Comparison of ENCODE assay signal across 8 cellular contexts in genomic region chr1:23790696-23791433, GRCh38. TPM values are rescaled to one million over a fixed set of nuclear protein-coding genes. Genes with fewer than 3 reads are reported as not detected.
DNase-seq lines count a peak whose midpoint lies in the region; ATAC-seq and TF ChIP-seq lines count a peak whose summit lies in the region.

Gene LYPLA2, plus strand, starts transcription at chr1:23791145. Its CDS starts 1,538 bp downstream, at chr1:23792683.

- H3K27ac Mint-ChIP-seq in activated CD4-positive, alpha-beta T cell treated with anti-CD3 and anti-CD28 coated beads, Interleukin-2, amount 10 ng/mL, durations not matched to agents 24 days and 14 days = peak within 1 kb of the TSS; percentile 91

- intact Hi-C loops in activated CD4-positive, alpha-beta T cell treated with anti-CD3 and anti-CD28 coated beads, Interleukin-2, amount 10 ng/mL, durations not matched to agents 24 days and 14 days (cut with micrococcal nuclease) = loop anchor here (1.0 kb wide), 2 partner anchors 9 to 13 kb away; partner anchors contain the start of genes GALE and PITHD1
- intact Hi-C loops in colonic mucosa (cut with DNase I) = no loop called here
- intact Hi-C loops in left colon (cut with DNase I, micrococcal nuclease) = no loop called here

- peak within 1 kb of the TSS; percentile 92 for H3K4me3 Mint-ChIP-seq in activated CD4-positive, alpha-beta T cell treated with anti-CD3 and anti-CD28 coated beads, Interleukin-2, amount 10 ng/mL, durations not matched to agents 24 days and 14 days

- H3K27ac ChIP-seq in colonic mucosa = peak within 1 kb of the TSS; percentile 42

- H3K36me3 Mint-ChIP-seq in activated CD4-positive, alpha-beta T cell treated with anti-CD3 and anti-CD28 coated beads, Interleukin-2, amount 10 ng/mL, durations not matched to agents 24 days and 14 days (ENCODE audit: low read depth) = peaks cover 55% of the 10 kb centered on the region

- H3K9ac ChIP-seq in colonic mucosa (ENCODE audit: low read depth in 2 of 2, low read length in 2 of 2) = peak within 1 kb of the TSS; percentile 91 to 95

- H3K9me3 ChIP-seq in colonic mucosa = no peaks in the 10 kb centered on the region

- H3K4me1 ChIP-seq in colonic mucosa = peaks cover 11% of the 10 kb centered on the region

- H3K9me3 Mint-ChIP-seq in activated CD4-positive, alpha-beta T cell treated with anti-CD3 and anti-CD28 coated beads, Interleukin-2, amount 10 ng/mL, durations not matched to agents 24 days and 14 days = no peaks in the 10 kb centered on the region

- no peaks in the 10 kb centered on the region for H3K27me3 Mint-ChIP-seq in activated CD4-positive, alpha-beta T cell treated with anti-CD3 and anti-CD28 coated beads, Interleukin-2, amount 10 ng/mL, durations not matched to agents 24 days and 14 days

- no peak for TF ChIP-seq CTCF in colonic mucosa (IDR thresholded peaks at IDR 0.05)

- ATAC-seq in GM18873 (IDR thresholded peaks at IDR 0.05; ENCODE audit: low FRiP score, unreplicated experiment) = peak; percentile 74
- ATAC-seq in HG03175 (IDR thresholded peaks at IDR 0.05; ENCODE audit: unreplicated experiment) = peak; percentile 86
- peak; percentile 80 for ATAC-seq in left colon

- peak within 1 kb of the TSS; percentile 84 for H3K4me3 ChIP-seq in colonic mucosa

- H3K4me1 Mint-ChIP-seq in activated CD4-positive, alpha-beta T cell treated with anti-CD3 and anti-CD28 coated beads, Interleukin-2, amount 10 ng/mL, durations not matched to agents 24 days and 14 days = peaks cover 23% of the 10 kb centered on the region

- peaks cover 2% of the 10 kb centered on the region for H3K36me3 ChIP-seq in colonic mucosa

- DNase-seq in AG08395 (ENCODE audit: low spot score) = peak; percentile 94
- DNase-seq in NCI-H510A treated with DMSO at 0.1 percent for 48 hours (lab: John Stamatoyannopoulos, UW) = peak; percentile 73
- peak; percentile 97 for DNase-seq in activated CD4-positive, alpha-beta T cell treated with anti-CD3 and anti-CD28 coated beads, Interleukin-2, amount 10 ng/mL, durations not matched to agents 24 days and 14 days
- peak; percentile 95 for DNase-seq in colonic mucosa
- DNase-seq in left colon = peak; percentile 92 to 96
- DNase-seq in stimulated activated CD4-positive, alpha-beta T cell treated with anti-CD3 and anti-CD28 coated beads, Interleukin-1b, Interleukin-23, amount 100 ng/mL, for 4 hours (ENCODE audit: low read depth in 2 of 2) = peak; percentile 67 to 84

- no peaks in the 10 kb centered on the region for H3K27me3 ChIP-seq in colonic mucosa

RNA-seq across cellular contexts. Expression of gene LYPLA2, which starts in this region (rescaled TPM):
- 86.2 and 92.4 TPM in 2 replicates for total RNA-seq in activated CD4-positive, alpha-beta T cell treated with anti-CD3 and anti-CD28 coated beads, Interleukin-2, amount 10 ng/mL, durations not matched to agents 24 days and 14 days
- total RNA-seq in colonic mucosa = 10 to 100 TPM; 76.3 to 93.7 TPM
- total RNA-seq in left colon = 10 to 100 TPM; 85.3 to 97.2 TPM

Comparison
In these comparisons a context has a peak if more than half of its experiments do, and no peak if none do; other contexts are left out.
1. Peak in every context shown above with its lines: DNase-seq, ATAC-seq, H3K4me3 ChIP-seq and H3K27ac ChIP-seq.